In the genomic region with DNA sequence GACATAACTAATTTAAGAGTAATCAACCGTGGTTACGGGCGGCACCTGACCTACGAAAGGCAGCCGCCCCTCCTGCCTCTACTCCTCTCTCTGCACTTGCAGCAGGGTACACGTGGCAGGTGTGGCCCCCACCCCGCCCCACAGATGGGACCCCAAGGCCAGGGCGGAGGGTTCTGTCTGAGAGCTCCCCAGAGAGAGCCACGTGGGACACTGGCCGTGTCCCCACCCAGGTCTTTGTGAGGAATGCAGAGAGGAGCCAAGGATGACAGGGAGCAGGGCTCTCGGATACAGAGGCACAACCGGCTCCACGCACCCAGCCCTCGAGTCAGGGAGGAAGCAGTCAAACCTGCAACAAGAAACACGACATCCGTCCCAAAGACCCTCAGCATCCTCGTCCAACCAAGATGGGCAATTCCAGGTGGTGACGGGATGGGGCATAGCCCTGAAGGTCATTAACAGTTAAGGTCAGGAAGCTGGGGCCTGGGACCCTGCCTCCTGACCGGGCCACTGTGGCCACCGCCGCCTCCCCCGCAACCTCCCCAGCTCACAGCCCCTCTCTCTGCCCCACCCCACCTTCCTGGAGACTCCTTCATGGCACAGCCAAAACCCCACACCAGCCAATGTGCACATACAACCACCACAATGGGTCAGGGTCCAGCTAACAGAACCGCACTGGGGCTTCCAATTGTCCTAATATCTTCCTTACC, we compare ENCODE assay signal across 1 cellular context.
TF ChIP-seq lines count a peak whose summit lies in the region.

No MANE protein-coding gene starts in this region.

TF ChIP-seq in IMR-90, 13 proteins besides CTCF, POLR2A, EP300 and RAD21 (continued from another document):
- TF ChIP-seq FOS (IDR thresholded peaks at IDR 0.05; ENCODE audit: low read depth, low read length) (no peak), SMC3 (IDR thresholded peaks at IDR 0.05; ENCODE audit: low read depth, low read length) (no peak), CHD1 (IDR thresholded peaks at IDR 0.05; ENCODE audit: low read depth, low read length) (no peak), MAFK (IDR thresholded peaks at IDR 0.05; ENCODE audit: low read depth, low read length) (no peak), BHLHE40 (IDR thresholded peaks at IDR 0.05; ENCODE audit: low read depth, low read length) (no peak)
